Comparison of ENCODE assay signal across 1 cellular context in genomic region chr2:39447266-39448168, GRCh38.
TF ChIP-seq lines count a peak whose summit lies in the region.

No MANE protein-coding gene starts in this region.

TF ChIP-seq in IMR-90, 13 proteins besides CTCF, POLR2A, EP300 and RAD21 (continued from another document):
- TF ChIP-seq, protein P1, sequence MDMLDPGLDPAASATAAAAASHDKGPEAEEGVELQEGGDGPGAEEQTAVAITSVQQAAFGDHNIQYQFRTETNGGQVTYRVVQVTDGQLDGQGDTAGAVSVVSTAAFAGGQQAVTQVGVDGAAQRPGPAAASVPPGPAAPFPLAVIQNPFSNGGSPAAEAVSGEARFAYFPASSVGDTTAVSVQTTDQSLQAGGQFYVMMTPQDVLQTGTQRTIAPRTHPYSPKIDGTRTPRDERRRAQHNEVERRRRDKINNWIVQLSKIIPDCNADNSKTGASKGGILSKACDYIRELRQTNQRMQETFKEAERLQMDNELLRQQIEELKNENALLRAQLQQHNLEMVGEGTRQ (IDR thresholded peaks at IDR 0.05; ENCODE audit: low read depth, low read length): no peak
- TF ChIP-seq SMC3 (IDR thresholded peaks at IDR 0.05; ENCODE audit: low read depth, low read length) (no peak), CHD1 (IDR thresholded peaks at IDR 0.05; ENCODE audit: low read depth, low read length) (no peak), MAFK (IDR thresholded peaks at IDR 0.05; ENCODE audit: low read depth, low read length) (no peak), RCOR1 (IDR thresholded peaks at IDR 0.05; ENCODE audit: insufficient replicate concordance, low read length) (no peak)
